Comparison of ENCODE assay signal across 16 cellular contexts in genomic region chr2:1546901-1547300, GRCh38.
A peak's percentile ranks its signal among the peaks of the same experiment; 100 is the strongest.
DNase-seq lines count a peak whose midpoint lies in the region; TF ChIP-seq lines count a peak whose summit lies in the region.
"Had no signal": no experiment of that assay in that cellular context is flagged by ENCODE, and none has a peak within 500 bp of the region (broad histone marks: within the 10 kb centered on the region; RNA-seq: fewer than 3 reads in every experiment).

No MANE protein-coding gene starts in this region.

- H4K91ac ChIP-seq in mesenchymal stem cell (ENCODE audit: low read length) = no peak overlapping the region

- no peak overlapping the region for H2BK12ac ChIP-seq in mesenchymal stem cell (ENCODE audit: low read length in 2 of 2)

- H3K27ac ChIP-seq in breast epithelium = no peak overlapping the region
- H3K27ac ChIP-seq in endodermal cell (ENCODE audit: low read depth, low read length) = no peak overlapping the region
- no peak overlapping the region for H3K27ac ChIP-seq in mesenchymal stem cell (ENCODE audit: low read length, poor library complexity, severe bottlenecking)
- H3K27ac ChIP-seq: body of pancreas, gastrocnemius medialis, right atrium auricular region, testis had no signal

- H2AK5ac ChIP-seq in mesenchymal stem cell (ENCODE audit: low read length, severe bottlenecking) = no peak overlapping the region

- no peak for TF ChIP-seq POLR2A in breast epithelium (IDR thresholded peaks at IDR 0.05)

- no peak overlapping the region for H2BK120ac ChIP-seq in mesenchymal stem cell (ENCODE audit: low read depth, low read length)

- H3K4me3 Mint-ChIP-seq in MCF 10A (ENCODE audit: unreplicated experiment) (no peak overlapping the region), endodermal cell (no peak overlapping the region)
- H3K4me3 Mint-ChIP-seq: nephron had no signal

- no peak overlapping the region for H3K4me3 ChIP-seq in breast epithelium
- H3K4me3 ChIP-seq in endodermal cell (ENCODE audit: low read length) = no peak overlapping the region
- H3K4me3 ChIP-seq in mesenchymal stem cell (ENCODE audit: insufficient read depth in 1 of 2, low read depth in 1 of 2, low read length in 2 of 2) = no peak overlapping the region
- H3K4me3 ChIP-seq: body of pancreas, gastrocnemius medialis, right atrium auricular region, testis had no signal

- CTCF ChIA-PET in MCF 10A (lab: Yijun Ruan, JAX) = interaction anchor here (0.6 to 6.5 kb wide), 21 partner anchors 9 to 851 kb away, joined by 3 to 104 read pairs (median 4); no protein-coding TSS in a partner anchor

- WGBS in endodermal cell (ENCODE audit: insufficient coverage in 1 of 2, insufficient read length in 1 of 2), 2 experiments = 89 to 97% methylated on average over 6 to 10 of the region's 10 CpGs
- 85% methylated on average over 10 of the region's 10 CpGs for WGBS in mesenchymal stem cell

- no peak overlapping the region for H2BK5ac ChIP-seq in mesenchymal stem cell (ENCODE audit: low read depth, low read length, poor library complexity, severe bottlenecking)

- no peaks in the 10 kb centered on the region for H3K27me3 Mint-ChIP-seq in MCF 10A (ENCODE audit: insufficient read depth, unreplicated experiment)
- peaks cover 26% of the 10 kb centered on the region for H3K27me3 Mint-ChIP-seq in endodermal cell (ENCODE audit: insufficient read depth)

- peak; percentile 20 for TF ChIP-seq CTCF in MCF 10A (IDR thresholded peaks at IDR 0.05; ENCODE audit: unreplicated experiment)
- TF ChIP-seq CTCF in breast epithelium (IDR thresholded peaks at IDR 0.05) = no peak
- TF ChIP-seq CTCF in endodermal cell (conservative IDR thresholded peaks at IDR 0.05) = peak; percentile 37

- intact Hi-C loops in MCF 10A (cut with micrococcal nuclease) (loop anchor here (1.0 to 5.0 kb wide), 4 partner anchors 500 to 833 kb away; no protein-coding TSS in a partner anchor), breast epithelium (cut with DNase I; ENCODE audit: low total_unique reads) (no loop called here), posterior vena cava (cut with DNase I) (loop anchor here in 1 of 2 donors (1.0 kb wide), 1 partner anchor 296 kb away; no protein-coding TSS in a partner anchor)

- no peak overlapping the region for H3K18ac ChIP-seq in mesenchymal stem cell (ENCODE audit: low read depth in 1 of 2, low read length in 2 of 2)

- H3K36me3 ChIP-seq in breast epithelium (no peaks in the 10 kb centered on the region), endodermal cell (ENCODE audit: control insufficient read depth, insufficient read depth, low read length) (no peaks in the 10 kb centered on the region), mesenchymal stem cell (ENCODE audit: control insufficient read depth in 1 of 2, insufficient read depth in 2 of 2, low read depth in 1 of 2, low read length in 2 of 2) (no peaks in the 10 kb centered on the region)
- H3K36me3 ChIP-seq: gastrocnemius medialis, right atrium auricular region had no signal

- H3K27ac Mint-ChIP-seq in MCF 10A (ENCODE audit: low read depth, unreplicated experiment) (no peak overlapping the region), endodermal cell (no peak overlapping the region)
- H3K27ac Mint-ChIP-seq: nephron had no signal

- H3K4ac ChIP-seq in mesenchymal stem cell (ENCODE audit: low read depth in 1 of 2, low read length in 2 of 2) = no peak overlapping the region

- no peaks in the 10 kb centered on the region for H3K36me3 Mint-ChIP-seq in MCF 10A (ENCODE audit: insufficient read depth, unreplicated experiment)
- H3K36me3 Mint-ChIP-seq in endodermal cell (ENCODE audit: low read depth) = no peaks in the 10 kb centered on the region

- H3K9me3 Mint-ChIP-seq in MCF 10A (ENCODE audit: unreplicated experiment) (no peaks in the 10 kb centered on the region), endodermal cell (no peaks in the 10 kb centered on the region)
- H3K9me3 Mint-ChIP-seq: nephron had no signal

- BruUV-seq in MCF 10A (replicated peaks; lab: Mats Ljungman, UMichigan) = no TSS peak

- POLR2A ChIA-PET in MCF 10A (lab: Yijun Ruan, JAX) = interaction anchor here (0.6 to 1.0 kb wide), 3 partner anchors 46 to 592 kb away, joined by 3 to 4 read pairs (median 3); no protein-coding TSS in a partner anchor

- no peak overlapping the region for H2AFZ ChIP-seq in mesenchymal stem cell (ENCODE audit: low read depth, low read length)

- H3K9me3 ChIP-seq in breast epithelium (no peaks in the 10 kb centered on the region), endodermal cell (ENCODE audit: control insufficient read depth, low read length) (no peaks in the 10 kb centered on the region), mesenchymal stem cell (ENCODE audit: control insufficient read depth, low read length) (no peaks in the 10 kb centered on the region)
- H3K9me3 ChIP-seq: body of pancreas, gastrocnemius medialis, right atrium auricular region, testis had no signal

- H3K14ac ChIP-seq in mesenchymal stem cell (ENCODE audit: low read length in 2 of 2) = no peak overlapping the region

- H3K79me1 ChIP-seq in mesenchymal stem cell (replicated peaks; ENCODE audit: low read length, poor library complexity, severe bottlenecking) = no peaks in the 10 kb centered on the region

- H3K4me1 ChIP-seq in breast epithelium (no peaks in the 10 kb centered on the region), endodermal cell (ENCODE audit: control insufficient read depth, insufficient read depth, low read length) (no peaks in the 10 kb centered on the region), mesenchymal stem cell (ENCODE audit: control insufficient read depth, insufficient read depth, low read depth, low read length) (peaks cover 24% of the 10 kb centered on the region)
- H3K4me1 ChIP-seq: testis had no signal

- DNase-seq in MCF 10A (ENCODE audit: unreplicated experiment) (no peak), breast epithelium (ENCODE audit: low spot score in 2 of 2) (no peak), NAMALWA (ENCODE audit: low spot score) (peak; percentile 17), endodermal cell (peak; percentile 66), kidney glomerular epithelial cell (lab: John Stamatoyannopoulos, UW) (no peak), activated T-cell treated with anti-CD3 and anti-CD28 coated beads for 4 hours (no peak), mesenchymal stem cell (no peak), posterior vena cava (ENCODE audit: low spot score) (no peak)
- DNase-seq: body of pancreas; effector CD8-positive, alpha-beta T cell; gastrocnemius medialis; mammary epithelial cell; NCI-H345; testis had no signal

- no peak overlapping the region for H4K8ac ChIP-seq in mesenchymal stem cell (ENCODE audit: low read length)

- H3K9ac ChIP-seq in endodermal cell (ENCODE audit: extremely low read depth, low read length, poor library complexity, severe bottlenecking) = no peak overlapping the region
- no peak overlapping the region for H3K9ac ChIP-seq in mesenchymal stem cell (ENCODE audit: low read length)

- H2BK15ac ChIP-seq in mesenchymal stem cell (ENCODE audit: low read depth, poor library complexity, severe bottlenecking) = no peak overlapping the region

- H3K4me1 Mint-ChIP-seq in MCF 10A (ENCODE audit: insufficient read depth, unreplicated experiment) = peaks cover 7% of the 10 kb centered on the region
- no peaks in the 10 kb centered on the region for H3K4me1 Mint-ChIP-seq in endodermal cell

- no peak overlapping the region for H3K23ac ChIP-seq in mesenchymal stem cell (ENCODE audit: low read length in 2 of 2)

- no peak overlapping the region for H3K4me2 ChIP-seq in mesenchymal stem cell (ENCODE audit: low read length, poor library complexity, severe bottlenecking)

- H3K27me3 ChIP-seq in breast epithelium (no peaks in the 10 kb centered on the region), endodermal cell (ENCODE audit: control insufficient read depth, insufficient read depth, low read length, poor library complexity, severe bottlenecking) (peaks cover 17% of the 10 kb centered on the region), mesenchymal stem cell (ENCODE audit: control insufficient read depth in 1 of 2, insufficient read depth in 1 of 2, low read length in 2 of 2) (peaks cover 0 to 46% of the 10 kb centered on the region in 2 experiments)
- H3K27me3 ChIP-seq: body of pancreas, right atrium auricular region, testis had no signal

Comparison
In these comparisons a context has a peak if more than half of its experiments do, and no peak if none do; other contexts are left out.
1. CTCF ChIP-seq: peak in MCF 10A (single experiment) and endodermal cell (single experiment); none in breast epithelium (0 of 3).
2. DNase-seq: peak in NAMALWA (single experiment) and endodermal cell (single experiment); none in MCF 10A (single experiment), breast epithelium (0 of 2), kidney glomerular epithelial cell (single experiment), activated T-cell treated with anti-CD3 and anti-CD28 coated beads for 4 hours (single experiment), mesenchymal stem cell (single experiment) and posterior vena cava (single experiment).